ENCODE assay signal across 13 cellular contexts in the genomic region with DNA sequence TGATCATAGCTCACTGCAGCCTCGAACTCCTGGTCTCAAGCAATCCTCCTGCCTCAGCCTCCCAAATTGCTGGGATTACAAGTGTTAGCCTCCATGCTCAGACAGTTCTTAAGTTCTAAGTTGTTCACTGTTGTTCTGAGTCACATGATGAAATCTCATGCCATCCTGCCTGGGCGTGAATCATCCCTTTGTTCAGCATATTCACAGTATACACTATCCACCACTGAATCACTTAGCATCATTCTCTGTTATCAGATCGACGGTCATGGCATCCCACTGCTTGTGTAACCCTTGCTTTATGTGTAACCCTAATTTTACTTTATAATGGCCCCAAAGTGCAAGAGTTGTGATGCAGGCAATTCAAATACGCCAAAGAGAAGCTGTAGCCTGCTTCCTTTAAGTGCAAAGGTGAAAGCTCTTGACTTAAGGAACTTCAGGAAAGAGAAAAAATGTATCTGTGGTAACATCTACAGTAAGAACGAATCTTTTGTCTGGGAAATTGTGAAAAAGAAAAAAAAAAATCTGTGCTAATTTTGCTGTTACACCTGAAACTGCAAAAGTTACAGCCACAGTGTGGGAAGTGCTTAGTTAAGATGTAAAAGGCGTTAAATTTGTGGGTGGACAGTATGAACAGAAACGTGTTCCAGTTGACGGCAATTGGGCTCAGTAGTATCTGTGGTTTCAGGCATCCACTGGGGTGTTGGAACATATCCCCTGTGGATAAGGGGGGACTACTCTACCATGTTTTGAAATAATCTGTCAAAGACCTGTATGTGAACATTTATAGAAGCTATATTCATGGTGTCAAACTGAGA.
DNase-seq lines count a peak whose midpoint lies in the region; ATAC-seq, FAIRE-seq and TF ChIP-seq lines count a peak whose summit lies in the region.
"Had no signal": no experiment of that assay in that cellular context is flagged by ENCODE, and none has a peak within 500 bp of the region (broad histone marks: within the 10 kb centered on the region; RNA-seq: fewer than 3 reads in every experiment).

No MANE protein-coding gene starts in this region.

- no peak for TF ChIP-seq POLR2A in A549 (IDR thresholded peaks at IDR 0.05; ENCODE audit: low read length)

- H3K4me2 ChIP-seq in A549: peak overlapping the region; percentile 15; the same call in 2 of the 3 replicates

- H3K9me3 ChIP-seq in A549: no peaks in the 10 kb centered on the region
- H3K9me3 ChIP-seq: Caco-2, sigmoid colon had no signal

- POLR2A ChIA-PET in A549 (lab: Yijun Ruan, JAX): no interaction called here

- WGBS in A549 (ENCODE audit: missing lambda C conversion rate): 65% methylated on average over 9 of the region's 9 CpGs

- DNase-seq in A549 (ENCODE audit: low read depth in 1 of 2, low spot score in 1 of 2) (peak; percentile 32 to 68), GM04504 (ENCODE audit: low read depth) (peak; percentile 18), fibroblast of the aortic adventitia (ENCODE audit: low read depth) (peak; percentile 78)
- DNase-seq: Caco-2, left colon, NCI-H146, SHP77 treated with DMSO at 0.1 percent for 48 hours, sigmoid colon had no signal

- no peak for TF ChIP-seq RAD21 in A549 (conservative IDR thresholded peaks at IDR 0.05 in 1 of 2, IDR thresholded peaks at IDR 0.05 in 1 of 2)

- peaks cover 13% of the 10 kb centered on the region; the same call in 2 of the 3 replicates for H3K4me1 ChIP-seq in A549
- H3K4me1 ChIP-seq: Caco-2, sigmoid colon had no signal

- peak overlapping the region; percentile 58 to 81; a peak in 5 of 6 replicates for H3K27ac ChIP-seq in A549
- H3K27ac ChIP-seq: sigmoid colon had no signal

- FAIRE-seq in A549 (lab: Jason Lieb, UNC): no peak

- ATAC-seq in A549: peak; percentile 93 to 98
- peak; percentile 81 for ATAC-seq in SK-N-SH treated with all-trans-retinoic acid at 6 μM for 48 hours
- no peak for ATAC-seq in GM18858 (IDR thresholded peaks at IDR 0.05; ENCODE audit: unreplicated experiment)
- ATAC-seq in HG03565 (IDR thresholded peaks at IDR 0.05; ENCODE audit: unreplicated experiment): no peak
- ATAC-seq in GM21390 (IDR thresholded peaks at IDR 0.05; ENCODE audit: unreplicated experiment): no peak
- no peak for ATAC-seq in HG03135 (IDR thresholded peaks at IDR 0.05; ENCODE audit: unreplicated experiment)
- ATAC-seq: left colon had no signal

- TF ChIP-seq CTCF in A549 (IDR thresholded peaks at IDR 0.05) (no peak), fibroblast of the aortic adventitia (IDR thresholded peaks at IDR 0.05; ENCODE audit: insufficient read depth, low read length) (no peak)

- CTCF ChIA-PET in A549 (lab: Yijun Ruan, JAX): interaction anchor here (1.5 to 4.7 kb wide), 5 partner anchors 9 to 221 kb away, joined by 3 to 33 read pairs (median 4); partner anchors contain the start of gene TRPC1

- H3K4me3 ChIP-seq in A549 (no peak overlapping the region), fibroblast of the aortic adventitia (ENCODE audit: low read depth, low read length) (no peak overlapping the region)
- H3K4me3 ChIP-seq: sigmoid colon had no signal

- peak in 1 of 2 experiments; percentile 36; a peak in 1 of 5 replicates for TF ChIP-seq EP300 in A549 (IDR thresholded peaks at IDR 0.05)

TF ChIP-seq in A549, 52 proteins besides CTCF, POLR2A, EP300 and RAD21:
- TF ChIP-seq ESRRA (IDR thresholded peaks at IDR 0.05; ENCODE audit: borderline replicate concordance, low read length) (no peak), FOSL2 (IDR thresholded peaks at IDR 0.05) (peak; percentile 79), FOSL2 (CRISPR knock-in tag; IDR thresholded peaks at IDR 0.05) (peak; percentile 66), HEYL (CRISPR knock-in tag; IDR thresholded peaks at IDR 0.05) (no peak), EHF (CRISPR knock-in tag; IDR thresholded peaks at IDR 0.05) (no peak), CEBPB (IDR thresholded peaks at IDR 0.05) (peak in 1 of 2 experiments; percentile 42; a peak in 1 of 4 replicates), JUN (IDR thresholded peaks at IDR 0.05) (peak in 1 of 2 experiments; percentile 35; a peak in 1 of 5 replicates), HES2 (IDR thresholded peaks at IDR 0.05) (peak; percentile 31; the same call in 1 of the 2 replicates)
- TF ChIP-seq, protein P1, sequence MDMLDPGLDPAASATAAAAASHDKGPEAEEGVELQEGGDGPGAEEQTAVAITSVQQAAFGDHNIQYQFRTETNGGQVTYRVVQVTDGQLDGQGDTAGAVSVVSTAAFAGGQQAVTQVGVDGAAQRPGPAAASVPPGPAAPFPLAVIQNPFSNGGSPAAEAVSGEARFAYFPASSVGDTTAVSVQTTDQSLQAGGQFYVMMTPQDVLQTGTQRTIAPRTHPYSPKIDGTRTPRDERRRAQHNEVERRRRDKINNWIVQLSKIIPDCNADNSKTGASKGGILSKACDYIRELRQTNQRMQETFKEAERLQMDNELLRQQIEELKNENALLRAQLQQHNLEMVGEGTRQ (IDR thresholded peaks at IDR 0.05): peak; percentile 51

TF ChIP-seq in SK-N-SH treated with all-trans-retinoic acid at 6 μM for 48 hours, 23 proteins besides CTCF, POLR2A, EP300 and RAD21:
- TF ChIP-seq PPARA (CRISPR knock-in tag; IDR thresholded peaks at IDR 0.05; ENCODE audit: borderline replicate concordance): no peak

Comparison
In these comparisons a context has a peak if more than half of its experiments do, and no peak if none do; other contexts are left out.
1. ATAC-seq: peak in A549 (2 of 2) and SK-N-SH treated with all-trans-retinoic acid at 6 μM for 48 hours (single experiment); none in GM18858 (single experiment), HG03565 (single experiment), GM21390 (single experiment) and HG03135 (single experiment).
2. DNase-seq: peak in every context shown above with its lines; median percentile 78 in fibroblast of the aortic adventitia; 50 in A549; 18 in GM04504.